ENCODE assay signal across 1 cellular context in genomic region chrX:154539077-154539476, GRCh38.
TF ChIP-seq lines count a peak whose summit lies in the region.

No MANE protein-coding gene starts in this region.

TF ChIP-seq in A549, 52 proteins besides CTCF, POLR2A, EP300 and RAD21 (continued from another document):
- TF ChIP-seq JUN (IDR thresholded peaks at IDR 0.05) (peak in 1 of 2 experiments; percentile 40; a peak in 1 of 5 replicates), MAX (IDR thresholded peaks at IDR 0.05) (0 out of 2 replicates have a peak, but pooled peaks have one; percentile 29)
